In genomic region chr15:50458301-50458700, GRCh38 we compare ENCODE assay signal across 25 cellular contexts. TPM values are rescaled to one million over a fixed set of nuclear protein-coding genes. Genes with fewer than 3 reads are reported as not detected.
DNase-seq lines count a peak whose midpoint lies in the region; ATAC-seq and TF ChIP-seq lines count a peak whose summit lies in the region.
"Had no signal": no experiment of that assay in that cellular context is flagged by ENCODE, and none has a peak within 500 bp of the region (broad histone marks: within the 10 kb centered on the region; RNA-seq: fewer than 3 reads in every experiment).

No MANE protein-coding gene starts in this region.

- no CpG with 5 or more reads among the region's 4 CpGs for WGBS in H9 (ENCODE audit: extremely low coverage, insufficient read length, low lambda C conversion rate)

- H3K9ac ChIP-seq in BLaER1 (no peak overlapping the region), H9 (ENCODE audit: extremely low read depth, insufficient read length, low read length) (no peak overlapping the region)

- no peaks in the 10 kb centered on the region for H3K9me2 ChIP-seq in GM23338 (ENCODE audit: insufficient read depth)

- H3K79me1 ChIP-seq in H9 (ENCODE audit: insufficient read depth, low read depth, low read length, poor library complexity, severe bottlenecking) = no peaks in the 10 kb centered on the region

- H2BK15ac ChIP-seq in H9 (ENCODE audit: low read depth, low read length) = no peak overlapping the region

- no peak for ATAC-seq in GM23338
- ATAC-seq: body of pancreas, left cardiac atrium, Panc1, right lobe of liver had no signal

- H3K23ac ChIP-seq in H9 (ENCODE audit: insufficient read length, low read depth, low read length) = no peak overlapping the region

- no peaks in the 10 kb centered on the region for H3K23me2 ChIP-seq in H9 (ENCODE audit: insufficient read length, low read depth, low read length, poor library complexity, severe bottlenecking)

- H3K4me2 ChIP-seq in BLaER1 (peak overlapping the region; percentile 37), GM23338 (no peak overlapping the region), H9 (ENCODE audit: insufficient read depth, insufficient read length, low read length) (no peak overlapping the region)

- H3K79me2 ChIP-seq in GM23338 (replicated peaks; ENCODE audit: insufficient read depth) (peaks cover 30% of the 10 kb centered on the region), H9 (ENCODE audit: insufficient read depth, low read length) (no peaks in the 10 kb centered on the region)

- H2BK120ac ChIP-seq in H9 (ENCODE audit: low read depth, low read length, poor library complexity, severe bottlenecking) = no peak overlapping the region

- DNase-seq in GM23338 (ENCODE audit: low spot score) (no peak), choroid plexus epithelial cell (ENCODE audit: low read depth) (peak; percentile 13), mesothelial cell of epicardium (ENCODE audit: low spot score in 2 of 2, unreplicated experiment in 2 of 2) (no peak), SHP77 (lab: John Stamatoyannopoulos, UW) (no peak), H9 (no peak)
- no peak for DNase-seq in activated CD4-positive, alpha-beta T cell treated with anti-CD3 and anti-CD28 coated beads for 4 hours
- DNase-seq: activated CD4-positive, alpha-beta T cell treated with anti-CD3 and anti-CD28 coated beads, Interleukin-2, amount 50 U/mL, for 1 hour; body of pancreas; hippocampal formation; left cardiac atrium; MM.1S; NCI-H1417; NCI-H2029 treated with DMSO at 0.1 percent for 48 hours; NCI-H2227 treated with DMSO at 0.1 percent for 48 hours; NCI-H69; right lobe of liver; SHP77 treated with DMSO at 0.1 percent for 48 hours; stimulated activated CD4-positive, alpha-beta T cell treated with anti-CD3 and anti-CD28 coated beads, Interleukin-12 subunit alpha, Interleukin-12 subunit beta, amount 100 ng/mL, for 4 hours; stimulated activated CD4-positive, alpha-beta T cell treated with anti-CD3 and anti-CD28 coated beads, Interleukin-4, amount 100 ng/mL, for 24 hours; stimulated activated naive CD4-positive, alpha-beta T cell treated with Interleukin-2 at 50 U/mL for 16 hours; T1000; WERI-Rb-1 had no signal

- H3K4me3 Mint-ChIP-seq in GM23338 (no peak overlapping the region), mesothelial cell of epicardium (no peak overlapping the region), H9 (no peak overlapping the region)
- H3K4me3 Mint-ChIP-seq: activated naive CD8-positive, alpha-beta T cell had no signal

- H3K4me1 Mint-ChIP-seq in GM23338 (no peaks in the 10 kb centered on the region; the same call in 1 of the 3 replicates), mesothelial cell of epicardium (no peaks in the 10 kb centered on the region), H9 (no peaks in the 10 kb centered on the region; a peak in 1 of 4 replicates)

- no peak overlapping the region for H3T11ph ChIP-seq in H9 (ENCODE audit: low read length)

- H4K5ac ChIP-seq in H9 (ENCODE audit: insufficient read length, low read depth, low read length) = no peak overlapping the region

- H3K27ac ChIP-seq in BLaER1 (no peak overlapping the region; the same call in 1 of the 2 replicates), GM23338 (ENCODE audit: low read depth) (no peak overlapping the region; the same call in 1 of the 2 replicates), H9 (ENCODE audit: insufficient read length, low read depth, low read length) (no peak overlapping the region)
- H3K27ac ChIP-seq: body of pancreas, right lobe of liver, WERI-Rb-1 had no signal

- H3F3A ChIP-seq in GM23338 (replicated peaks; ENCODE audit: low read depth) = no peaks in the 10 kb centered on the region

- TF ChIP-seq CTCF in GM23338 (conservative IDR thresholded peaks at IDR 0.05; ENCODE audit: low read depth in 2 of 2) = no peak
- TF ChIP-seq CTCF in choroid plexus epithelial cell (conservative IDR thresholded peaks at IDR 0.05; ENCODE audit: low read depth, low read length) = no peak
- no peak for TF ChIP-seq CTCF in mesothelial cell of epicardium (IDR thresholded peaks at IDR 0.05; ENCODE audit: unreplicated experiment)
- no peak for TF ChIP-seq CTCF in H9 (conservative IDR thresholded peaks at IDR 0.05)

- no peak overlapping the region for H3K56ac ChIP-seq in H9 (ENCODE audit: insufficient read length, low read depth, low read length)

- H4K8ac ChIP-seq in H9 (replicated peaks; ENCODE audit: insufficient read length, low read depth, low read length) = no peak overlapping the region

- H3K4ac ChIP-seq in H9 (ENCODE audit: low read depth, low read length) = no peak overlapping the region

- H3K36me3 ChIP-seq in BLaER1 (peaks cover 87% of the 10 kb centered on the region), GM23338 (ENCODE audit: insufficient read depth) (peaks cover 4% of the 10 kb centered on the region; the same call in 1 of the 2 replicates)

- H2AFZ ChIP-seq in GM23338 (no peak overlapping the region), H9 (ENCODE audit: low read length) (no peak overlapping the region)

- no peak overlapping the region for H2AK5ac ChIP-seq in H9 (ENCODE audit: insufficient read length, low read length)

- H4K20me1 ChIP-seq in BLaER1 (peaks cover 11% of the 10 kb centered on the region; the same call in 1 of the 2 replicates), GM23338 (replicated peaks; ENCODE audit: insufficient read depth) (0 out of 2 replicates have a peak, but pooled peaks cover 8% of the 10 kb centered on the region), H9 (ENCODE audit: control insufficient read depth, insufficient read depth, insufficient read length) (no peaks in the 10 kb centered on the region)

- H3K9me3 ChIP-seq in BLaER1 (no peaks in the 10 kb centered on the region), H9 (ENCODE audit: control insufficient read depth, low read depth, low read length) (no peaks in the 10 kb centered on the region)
- H3K9me3 ChIP-seq: body of pancreas, right lobe of liver had no signal

- H3K27ac Mint-ChIP-seq in GM23338 = peak overlapping the region; percentile 56; the same call in 1 of the 2 replicates
- peak overlapping the region; percentile 55 for H3K27ac Mint-ChIP-seq in mesothelial cell of epicardium
- H3K27ac Mint-ChIP-seq in H9 = no peak overlapping the region
- H3K27ac Mint-ChIP-seq: activated naive CD8-positive, alpha-beta T cell had no signal

- H2BK20ac ChIP-seq in H9 (ENCODE audit: low read depth, low read length, poor library complexity, severe bottlenecking) = no peak overlapping the region

- no peak overlapping the region for H3K14ac ChIP-seq in H9 (ENCODE audit: insufficient read depth, low read length)

- H3K36me3 Mint-ChIP-seq in GM23338 (ENCODE audit: low read depth) (peaks cover 50% of the 10 kb centered on the region), mesothelial cell of epicardium (peaks cover 36% of the 10 kb centered on the region), H9 (ENCODE audit: insufficient read depth in 1 of 3, low read depth in 3 of 3) (peaks cover 19 to 59% (median 42%) of the 10 kb centered on the region in 3 experiments; a peak in 6 of 7 replicates)

- H3K27me3 Mint-ChIP-seq in GM23338 (ENCODE audit: insufficient read depth, low read depth, poor library complexity) = peaks cover 2% of the 10 kb centered on the region
- no peaks in the 10 kb centered on the region for H3K27me3 Mint-ChIP-seq in mesothelial cell of epicardium (ENCODE audit: low read depth)
- no peaks in the 10 kb centered on the region for H3K27me3 Mint-ChIP-seq in H9 (ENCODE audit: low read depth)
- H3K27me3 Mint-ChIP-seq: activated naive CD8-positive, alpha-beta T cell had no signal

- no peak overlapping the region for H3K4me3 ChIP-seq in BLaER1
- H3K4me3 ChIP-seq in GM23338 = no peak overlapping the region
- no peak overlapping the region for H3K4me3 ChIP-seq in choroid plexus epithelial cell (ENCODE audit: low read depth, low read length)
- H3K4me3 ChIP-seq: body of pancreas, right lobe of liver had no signal

- H3K9me3 Mint-ChIP-seq in GM23338 (no peaks in the 10 kb centered on the region; the same call in 2 of the 3 replicates), mesothelial cell of epicardium (peaks cover 6% of the 10 kb centered on the region), H9 (no peaks in the 10 kb centered on the region)

- H3K27me3 ChIP-seq in BLaER1 = no peaks in the 10 kb centered on the region
- H3K27me3 ChIP-seq in GM23338 (ENCODE audit: insufficient read depth) = no peaks in the 10 kb centered on the region
- H3K27me3 ChIP-seq in H9 (ENCODE audit: insufficient read depth, low read length) = no peaks in the 10 kb centered on the region
- H3K27me3 ChIP-seq: body of pancreas, right lobe of liver had no signal

- H2BK12ac ChIP-seq in H9 (ENCODE audit: insufficient read length, low read depth, low read length) = no peak overlapping the region

- no peak overlapping the region for H3K18ac ChIP-seq in H9 (ENCODE audit: insufficient read length, low read depth, low read length)

- H2BK5ac ChIP-seq in H9 (ENCODE audit: insufficient read length, low read length) = no peak overlapping the region

- H3K4me1 ChIP-seq in BLaER1 (peaks cover 16% of the 10 kb centered on the region), GM23338 (ENCODE audit: insufficient read depth) (peaks cover 2% of the 10 kb centered on the region), H9 (ENCODE audit: insufficient read depth, low read length) (no peaks in the 10 kb centered on the region)
- H3K4me1 ChIP-seq: body of pancreas had no signal

- no peak overlapping the region for H4K91ac ChIP-seq in H9 (ENCODE audit: insufficient read length, low read depth, low read length)

TF ChIP-seq in GM23338, 12 proteins besides CTCF, POLR2A, EP300 and RAD21 (continues in another document):
- TF ChIP-seq EZH2 (IDR thresholded peaks at IDR 0.05; ENCODE audit: low read depth, unreplicated experiment) (no peak), CREB1 (CRISPR knock-in tag; IDR thresholded peaks at IDR 0.05; ENCODE audit: low read depth) (no peak), NANOG (IDR thresholded peaks at IDR 0.05; ENCODE audit: borderline replicate concordance) (no peak)

RNA-seq across cellular contexts. Expression of gene USP8, which starts 34.1 kb away (rescaled TPM):
- total RNA-seq in GM23338 (2014; rRNA removed; shearing (Covaris generic)) = 60.3 and 64.8 TPM in 2 replicates
- polyA plus RNA-seq in GM23338 (2016; fragmentation: Nextera tagmentation; extraction: Ambion mirVana) = 50.0 and 68.6 TPM in 2 replicates
- 55.9 to 61.6 TPM (median 56.1 TPM) in 3 replicates for total RNA-seq in mesothelial cell of epicardium
- total RNA-seq in H9 (2021) = 64.4 and 67.1 TPM in 2 replicates

Comparison
In these comparisons a context has a peak if more than half of its experiments do, and no peak if none do; other contexts are left out.
1. H3K27ac Mint-ChIP-seq: peak in GM23338 (single experiment) and mesothelial cell of epicardium (single experiment); none in H9 (0 of 3).